Comparison of ENCODE assay signal across 8 cellular contexts in the genomic region with DNA sequence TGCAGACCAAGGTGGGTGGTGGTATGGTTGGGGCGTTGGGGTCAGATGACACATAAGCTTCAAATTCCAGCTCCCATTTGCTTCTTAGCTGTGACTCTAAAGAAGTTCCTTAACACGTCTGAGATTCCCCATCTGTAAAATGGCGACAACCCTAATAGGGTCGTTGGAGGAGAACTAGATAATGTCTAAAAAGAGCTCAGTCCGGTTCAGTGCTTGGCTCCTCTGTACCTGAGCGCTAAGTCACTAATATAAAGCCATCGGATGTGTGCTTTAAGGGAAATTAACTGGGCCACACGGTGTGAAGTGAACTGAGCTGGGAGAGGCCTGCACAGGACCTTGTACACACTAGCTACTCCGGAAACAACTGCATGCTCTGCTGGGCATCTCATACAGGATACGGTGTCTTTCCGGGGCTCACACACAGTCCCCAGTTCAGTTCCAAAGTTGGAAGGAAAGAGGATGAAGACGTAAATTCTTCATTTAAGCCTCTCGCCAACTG. TPM values are rescaled to one million over a fixed set of nuclear protein-coding genes. Genes with fewer than 3 reads are reported as not detected.
DNase-seq lines count a peak whose midpoint lies in the region; ATAC-seq and TF ChIP-seq lines count a peak whose summit lies in the region.

No MANE protein-coding gene starts in this region.

- H3K4me1 ChIP-seq in KMS-11 (ENCODE audit: low read depth, poor library complexity, severe bottlenecking) (peaks cover 15% of the 10 kb centered on the region), neural progenitor cell (peaks cover 3% of the 10 kb centered on the region)

- no peaks in the 10 kb centered on the region for H3K36me3 ChIP-seq in KMS-11 (ENCODE audit: insufficient read depth)
- no peaks in the 10 kb centered on the region for H3K36me3 ChIP-seq in neural progenitor cell

- no peaks in the 10 kb centered on the region for H3K9me3 ChIP-seq in neural progenitor cell (ENCODE audit: low read depth)

- H3K9ac ChIP-seq in KMS-11 (peak overlapping the region; percentile 86; the same call in 1 of the 2 replicates), neural progenitor cell (no peak overlapping the region)

- H3K27me3 ChIP-seq in KMS-11 (ENCODE audit: insufficient read depth, low read depth) (no peaks in the 10 kb centered on the region), neural progenitor cell (peaks cover 33% of the 10 kb centered on the region)

- peaks cover 8% of the 10 kb centered on the region for H3K27me3 Mint-ChIP-seq in neural progenitor cell (ENCODE audit: insufficient read depth, low read depth)

- peak overlapping the region; percentile 72 for H3K27ac Mint-ChIP-seq in neural progenitor cell

- H3K79me2 ChIP-seq in KMS-11 (ENCODE audit: insufficient read depth, low read depth) (peaks cover 38% of the 10 kb centered on the region), neural progenitor cell (ENCODE audit: low read depth) (peaks cover 28% of the 10 kb centered on the region)

- H3K36me3 Mint-ChIP-seq in neural progenitor cell, result peaks cover 2% of the 10 kb centered on the region

- TF ChIP-seq CTCF in AG10803 (conservative IDR thresholded peaks at IDR 0.05; ENCODE audit: low read length), result no peak
- TF ChIP-seq CTCF in KMS-11 (conservative IDR thresholded peaks at IDR 0.05; ENCODE audit: low read depth, low read length), result no peak
- no peak for TF ChIP-seq CTCF in choroid plexus epithelial cell (conservative IDR thresholded peaks at IDR 0.05; ENCODE audit: low read depth, low read length)
- no peak for TF ChIP-seq CTCF in neural progenitor cell (IDR thresholded peaks at IDR 0.05)

- no peaks in the 10 kb centered on the region for H3F3A ChIP-seq in neural progenitor cell (ENCODE audit: low read depth)

- H3K4me2 ChIP-seq in KMS-11 (peak overlapping the region; percentile 90), neural progenitor cell (no peak overlapping the region)

- peaks cover 2% of the 10 kb centered on the region for H3K9me3 Mint-ChIP-seq in neural progenitor cell

- H2AFZ ChIP-seq in KMS-11 (ENCODE audit: low read depth) (peak overlapping the region; percentile 85), neural progenitor cell (replicated peaks) (peak overlapping the region; percentile 78)

- peak; percentile 14 for ATAC-seq in GM21526 (IDR thresholded peaks at IDR 0.05; ENCODE audit: low FRiP score, unreplicated experiment)

- H3K27ac ChIP-seq in KMS-11 (peak overlapping the region; percentile 61; the same call in 1 of the 2 replicates), neural progenitor cell (no peak overlapping the region)

- H3K4me3 ChIP-seq in AG10803 (ENCODE audit: low read length) (peak overlapping the region; percentile 38), KMS-11 (IDR thresholded peaks at IDR 0.05; ENCODE audit: insufficient read depth, low read depth, low read length) (no peak overlapping the region), choroid plexus epithelial cell (ENCODE audit: low read depth, low read length) (peak overlapping the region; percentile 99), neural progenitor cell (no peak overlapping the region)

- peak overlapping the region; percentile 95 for H3K4me3 Mint-ChIP-seq in neural progenitor cell

- DNase-seq in AG10803 (ENCODE audit: low read depth), result no peak
- no peak for DNase-seq in choroid plexus epithelial cell (ENCODE audit: low read depth)
- no peak for DNase-seq in neural progenitor cell (ENCODE audit: low spot score)
- no peak for DNase-seq in dedifferentiated amniotic fluid mesenchymal stem cell (ENCODE audit: extremely low spot score)
- no peak for DNase-seq in DMS79 treated with DMSO at 0.1 percent for 48 hours (lab: John Stamatoyannopoulos, UW)
- no peak for DNase-seq in NCI-H1930 (lab: John Stamatoyannopoulos, UW)

- H4K20me1 ChIP-seq in KMS-11 (ENCODE audit: insufficient read depth), result no peaks in the 10 kb centered on the region
- peaks cover 27% of the 10 kb centered on the region for H4K20me1 ChIP-seq in neural progenitor cell (ENCODE audit: low read depth)

- peaks cover 34% of the 10 kb centered on the region for H3K4me1 Mint-ChIP-seq in neural progenitor cell

RNA-seq across cellular contexts. Expression of gene ZFYVE27, which starts 0.5 kb away (rescaled TPM):
- 13.7 and 28.6 TPM in 2 replicates for total RNA-seq in neural progenitor cell (ENCODE audit: low replicate concordance)

RNA-seq across cellular contexts. Expression of gene MARVELD1, which starts 22.9 kb away (rescaled TPM):
- total RNA-seq in neural progenitor cell (ENCODE audit: low replicate concordance), result 7.1 and 21.9 TPM in 2 replicates

RNA-seq across cellular contexts. Expression of gene SFRP5, which starts 35.3 kb away (rescaled TPM):
- total RNA-seq in neural progenitor cell (ENCODE audit: low replicate concordance), result not detected in 2 replicates

RNA-seq across cellular contexts. Expression of gene AVPI1, which starts 49.4 kb away (rescaled TPM):
- 2.6 and 5.8 TPM in 2 replicates for total RNA-seq in neural progenitor cell (ENCODE audit: low replicate concordance)

Comparison
In these comparisons a context has a peak if more than half of its experiments do, and no peak if none do; other contexts are left out.
1. H3K4me3 ChIP-seq: peak in AG10803 (single experiment) and choroid plexus epithelial cell (single experiment); none in KMS-11 (single experiment) and neural progenitor cell (single experiment).